Comparison of ENCODE assay signal across 1 cellular context in the genomic region with DNA sequence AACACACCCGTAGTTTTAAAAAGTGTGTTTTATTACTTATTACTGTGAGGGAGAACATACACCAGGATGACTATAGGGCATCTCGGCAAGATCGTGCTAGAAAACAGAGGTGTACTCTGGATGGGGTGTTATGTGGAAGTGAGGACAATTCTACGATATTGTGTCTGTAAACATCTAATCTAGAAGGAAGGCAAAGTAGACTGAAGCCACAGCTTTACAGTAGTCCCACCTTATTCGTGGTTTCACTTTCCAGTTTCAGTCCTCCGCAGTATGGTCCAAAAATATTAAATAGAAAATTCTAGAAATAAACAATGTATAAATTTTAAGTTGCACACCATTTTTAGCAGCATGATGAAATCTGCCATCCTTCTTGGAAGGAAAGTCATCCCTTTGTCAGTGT.
TF ChIP-seq lines count a peak whose summit lies in the region.

No MANE protein-coding gene starts in this region.

TF ChIP-seq in GM12878, 131 proteins besides CTCF, POLR2A, EP300 and RAD21:
- TF ChIP-seq NFYA (IDR thresholded peaks at IDR 0.05; ENCODE audit: borderline replicate concordance, low read depth, low read length): no peak
- no peak for TF ChIP-seq KDM1A (IDR thresholded peaks at IDR 0.05; ENCODE audit: borderline replicate concordance)
- TF ChIP-seq RB1 (IDR thresholded peaks at IDR 0.05; ENCODE audit: borderline replicate concordance): no peak
- TF ChIP-seq, protein P1, sequence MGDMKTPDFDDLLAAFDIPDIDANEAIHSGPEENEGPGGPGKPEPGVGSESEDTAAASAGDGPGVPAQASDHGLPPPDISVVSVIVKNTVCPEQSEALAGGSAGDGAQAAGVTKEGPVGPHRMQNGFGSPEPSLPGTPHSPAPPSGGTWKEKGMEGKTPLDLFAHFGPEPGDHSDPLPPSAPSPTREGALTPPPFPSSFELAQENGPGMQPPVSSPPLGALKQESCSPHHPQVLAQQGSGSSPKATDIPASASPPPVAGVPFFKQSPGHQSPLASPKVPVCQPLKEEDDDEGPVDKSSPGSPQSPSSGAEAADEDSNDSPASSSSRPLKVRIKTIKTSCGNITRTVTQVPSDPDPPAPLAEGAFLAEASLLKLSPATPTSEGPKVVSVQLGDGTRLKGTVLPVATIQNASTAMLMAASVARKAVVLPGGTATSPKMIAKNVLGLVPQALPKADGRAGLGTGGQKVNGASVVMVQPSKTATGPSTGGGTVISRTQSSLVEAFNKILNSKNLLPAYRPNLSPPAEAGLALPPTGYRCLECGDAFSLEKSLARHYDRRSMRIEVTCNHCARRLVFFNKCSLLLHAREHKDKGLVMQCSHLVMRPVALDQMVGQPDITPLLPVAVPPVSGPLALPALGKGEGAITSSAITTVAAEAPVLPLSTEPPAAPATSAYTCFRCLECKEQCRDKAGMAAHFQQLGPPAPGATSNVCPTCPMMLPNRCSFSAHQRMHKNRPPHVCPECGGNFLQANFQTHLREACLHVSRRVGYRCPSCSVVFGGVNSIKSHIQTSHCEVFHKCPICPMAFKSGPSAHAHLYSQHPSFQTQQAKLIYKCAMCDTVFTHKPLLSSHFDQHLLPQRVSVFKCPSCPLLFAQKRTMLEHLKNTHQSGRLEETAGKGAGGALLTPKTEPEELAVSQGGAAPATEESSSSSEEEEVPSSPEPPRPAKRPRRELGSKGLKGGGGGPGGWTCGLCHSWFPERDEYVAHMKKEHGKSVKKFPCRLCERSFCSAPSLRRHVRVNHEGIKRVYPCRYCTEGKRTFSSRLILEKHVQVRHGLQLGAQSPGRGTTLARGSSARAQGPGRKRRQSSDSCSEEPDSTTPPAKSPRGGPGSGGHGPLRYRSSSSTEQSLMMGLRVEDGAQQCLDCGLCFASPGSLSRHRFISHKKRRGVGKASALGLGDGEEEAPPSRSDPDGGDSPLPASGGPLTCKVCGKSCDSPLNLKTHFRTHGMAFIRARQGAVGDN (IDR thresholded peaks at IDR 0.05): no peak
- no peak for TF ChIP-seq POLR2AphosphoS2 (IDR thresholded peaks at IDR 0.05; ENCODE audit: low read depth, low read length)
- no peak for TF ChIP-seq ETV6 (conservative IDR thresholded peaks at IDR 0.05 in 1 of 2, IDR thresholded peaks at IDR 0.05 in 1 of 2; ENCODE audit: borderline replicate concordance in 1 of 2, low read depth in 1 of 2)
- no peak for TF ChIP-seq MYB (IDR thresholded peaks at IDR 0.05; ENCODE audit: borderline replicate concordance, low read depth, low read length)
- TF ChIP-seq BCL11A (IDR thresholded peaks at IDR 0.05; ENCODE audit: low read depth, low read length): no peak
- TF ChIP-seq NBN (IDR thresholded peaks at IDR 0.05): no peak
- no peak for TF ChIP-seq KLF5 (IDR thresholded peaks at IDR 0.05; ENCODE audit: partially characterized antibody)
- no peak for TF ChIP-seq ZNF384 (IDR thresholded peaks at IDR 0.05; ENCODE audit: borderline replicate concordance, low read depth, low read length)
- no peak for TF ChIP-seq NFIC (IDR thresholded peaks at IDR 0.05; ENCODE audit: low read depth, low read length)
- no peak for TF ChIP-seq SREBF2 (IDR thresholded peaks at IDR 0.05; ENCODE audit: low read length)
